Comparison of ENCODE assay signal across 9 cellular contexts in genomic region chr2:167524786-167525185, GRCh38.
"Had no signal": no experiment of that assay in that cellular context is flagged by ENCODE, and none has a peak within 500 bp of the region (broad histone marks: within the 10 kb centered on the region; RNA-seq: fewer than 3 reads in every experiment).

No MANE protein-coding gene starts in this region.

- H3K9me3 ChIP-seq: HAP-1 had no signal

- H3K27ac Mint-ChIP-seq: GM23338, HFFc6 had no signal

- FAIRE-seq: H1, HTR-8/SVneo had no signal

- H3K4me3 Mint-ChIP-seq: GM23338, HFFc6 had no signal

- H3K4me3 ChIP-seq: GM23338, HAP-1 had no signal

- DNase-seq: H7, HFFc6, Kasumi-1, KBM-7 had no signal

- H2AFZ ChIP-seq: GM23338 had no signal

- ATAC-seq: GM23338, HCT116 had no signal

- H3K4me2 ChIP-seq: GM23338 had no signal

- H3K36me3 ChIP-seq: HAP-1 had no signal

- H3K4me1 ChIP-seq: HAP-1 had no signal
